10 cellular contexts compared by ENCODE assay signal in genomic region chr20:45790491-45790890, GRCh38. TPM values are rescaled to one million over a fixed set of nuclear protein-coding genes. Genes with fewer than 3 reads are reported as not detected.
DNase-seq lines count a peak whose midpoint lies in the region; ATAC-seq and TF ChIP-seq lines count a peak whose summit lies in the region.
"Not testable (repeated sequence)": the region's sequence is repeated elsewhere in the genome, so short reads cannot be mapped to it uniquely, and the experiment has no call there.
"Had no signal": no experiment of that assay in that cellular context is flagged by ENCODE, and none has a peak within 500 bp of the region (broad histone marks: within the 10 kb centered on the region; RNA-seq: fewer than 3 reads in every experiment).

No MANE protein-coding gene starts in this region.

- H3K27me3 Mint-ChIP-seq in CD4-positive, alpha-beta memory T cell; activated T-helper 1 cell treated with anti-CD3 and anti-CD28 coated beads, Interleukin-12 subunit alpha, Interleukin-12 subunit beta, Interleukin-2, Interleukin-4 antibody, amounts not matched to agents 30 ng/mL and 10 ng/mL and 1 ng/mL, durations not matched to agents 14 hours and 24 hours and 36 hours (ENCODE audit: insufficient read depth); memory B cell: not testable (repeated sequence)
- peaks cover 12% of the 10 kb centered on the region for H3K27me3 Mint-ChIP-seq in brain
- H3K27me3 Mint-ChIP-seq in nephron progenitor cell (ENCODE audit: low read depth, poor library complexity): peaks cover 24% of the 10 kb centered on the region

- not testable (repeated sequence) for BruUV-seq in HCT116 (replicated peaks; lab: Mats Ljungman, UMichigan)

- H3K4me1 ChIP-seq in CD4-positive, alpha-beta memory T cell (ENCODE audit: insufficient read depth, low read length): peaks cover 16% of the 10 kb centered on the region
- H3K4me1 ChIP-seq in HCT116 (ENCODE audit: control insufficient read depth in 1 of 2, insufficient read depth in 2 of 2, low read length in 2 of 2) (peaks cover 6 to 19% of the 10 kb centered on the region in 2 experiments; a peak in 3 of 4 replicates), sigmoid colon (peaks cover 0 to 25% (median 17%) of the 10 kb centered on the region in 4 donors)

- H3K9me3 ChIP-seq in CD4-positive, alpha-beta memory T cell (ENCODE audit: control insufficient read depth in 1 of 2, low read length in 2 of 2); HCT116 (ENCODE audit: control insufficient read depth in 1 of 2, insufficient read depth in 1 of 2, low read depth in 1 of 2, low read length in 2 of 2); sigmoid colon: not testable (repeated sequence)

- not testable (repeated sequence) for H3K4me3 ChIP-seq in CD4-positive, alpha-beta memory T cell (ENCODE audit: low read length in 2 of 2); HCT116 (replicated peaks in 1 of 2; ENCODE audit: low read depth in 1 of 2, low read length in 2 of 2); sigmoid colon

- H3K4me2 ChIP-seq in HCT116 (ENCODE audit: low read length): peak overlapping the region; percentile 90; the same call in 1 of the 2 replicates

- TF ChIP-seq EP300 in sigmoid colon (IDR thresholded peaks at IDR 0.05): not testable (repeated sequence)

- not testable (repeated sequence) for H3K9me3 Mint-ChIP-seq in CD4-positive, alpha-beta memory T cell; activated T-helper 1 cell treated with anti-CD3 and anti-CD28 coated beads, Interleukin-12 subunit alpha, Interleukin-12 subunit beta, Interleukin-2, Interleukin-4 antibody, amounts not matched to agents 30 ng/mL and 10 ng/mL and 1 ng/mL, durations not matched to agents 14 hours and 24 hours and 36 hours; brain; memory B cell; nephron progenitor cell

- RAD21 ChIA-PET in HCT116 (lab: Charles Lee; ENCODE audit: low non-redundant PET in 1 of 2, low total read pairs in 2 of 2, uncharacterized antibody in 2 of 2, unreplicated experiment in 2 of 2): not testable (repeated sequence)

- peak overlapping the region; percentile 27 to 88 (median 71) for H3K27ac Mint-ChIP-seq in CD4-positive, alpha-beta memory T cell
- H3K27ac Mint-ChIP-seq in activated T-helper 1 cell treated with anti-CD3 and anti-CD28 coated beads, Interleukin-12 subunit alpha, Interleukin-12 subunit beta, Interleukin-2, Interleukin-4 antibody, amounts not matched to agents 30 ng/mL and 10 ng/mL and 1 ng/mL, durations not matched to agents 14 hours and 24 hours and 36 hours; nephron progenitor cell: not testable (repeated sequence)
- H3K27ac Mint-ChIP-seq in brain: peak overlapping the region in 1 of 5 experiments; percentile 26
- H3K27ac Mint-ChIP-seq in memory B cell: peak overlapping the region; percentile 48

- TF ChIP-seq POLR2A in HCT116 (IDR thresholded peaks at IDR 0.05; ENCODE audit: borderline replicate concordance, extremely low read depth, insufficient read depth, insufficient read length); sigmoid colon (IDR thresholded peaks at IDR 0.05): not testable (repeated sequence)

- not testable (repeated sequence) for H3K9me2 ChIP-seq in HCT116 (ENCODE audit: insufficient read depth)

- not testable (repeated sequence) for H3K27ac ChIP-seq in CD4-positive, alpha-beta memory T cell (ENCODE audit: low read depth, low read length); HCT116 (ENCODE audit: low read depth, low read length)
- peak overlapping the region in 2 of 4 donors; percentile 92 for H3K27ac ChIP-seq in sigmoid colon

- H3K36me3 Mint-ChIP-seq in CD4-positive, alpha-beta memory T cell: peaks cover under 1 to 18% of the 10 kb centered on the region in 2 donors
- H3K36me3 Mint-ChIP-seq in activated T-helper 1 cell treated with anti-CD3 and anti-CD28 coated beads, Interleukin-12 subunit alpha, Interleukin-12 subunit beta, Interleukin-2, Interleukin-4 antibody, amounts not matched to agents 30 ng/mL and 10 ng/mL and 1 ng/mL, durations not matched to agents 14 hours and 24 hours and 36 hours (ENCODE audit: low read depth); memory B cell: not testable (repeated sequence)
- peaks cover 20% of the 10 kb centered on the region for H3K36me3 Mint-ChIP-seq in brain
- peaks cover 18% of the 10 kb centered on the region for H3K36me3 Mint-ChIP-seq in nephron progenitor cell (ENCODE audit: low read depth)

- H4K20me1 ChIP-seq in HCT116 (ENCODE audit: insufficient read depth): not testable (repeated sequence)

- peaks cover 18% of the 10 kb centered on the region for H3K79me2 ChIP-seq in HCT116 (ENCODE audit: insufficient read depth, low read length)

- intact Hi-C loops in CD4-positive, alpha-beta memory T cell (cut with micrococcal nuclease): loop anchor here (2.0 to 10.0 kb wide), 5 partner anchors 22 to 894 kb away; partner anchors contain the start of genes ACOT8, NCOA5, TP53RK and UBE2C
- intact Hi-C loops in HCT116 (cut with micrococcal nuclease): not testable (repeated sequence)
- intact Hi-C loops in activated T-helper 1 cell treated with anti-CD3 and anti-CD28 coated beads, Interleukin-12 subunit alpha, Interleukin-12 subunit beta, Interleukin-2, Interleukin-4 antibody, amounts not matched to agents 30 ng/mL and 10 ng/mL and 1 ng/mL, durations not matched to agents 14 hours and 24 hours and 36 hours (cut with micrococcal nuclease): loop anchor here (2.0 to 10.0 kb wide), 6 partner anchors 38 to 903 kb away; partner anchors contain the start of genes NCOA5, SYS1, YWHAB and ZNF335
- intact Hi-C loops in sigmoid colon (cut with DNase I): loop anchor here (10.0 kb wide), 1 partner anchor 294 kb away; the partner anchor contains the start of gene NCOA5

- H3K4me1 Mint-ChIP-seq in CD4-positive, alpha-beta memory T cell: peaks cover 11 to 18% (median 14%) of the 10 kb centered on the region in 4 donors
- H3K4me1 Mint-ChIP-seq in activated T-helper 1 cell treated with anti-CD3 and anti-CD28 coated beads, Interleukin-12 subunit alpha, Interleukin-12 subunit beta, Interleukin-2, Interleukin-4 antibody, amounts not matched to agents 30 ng/mL and 10 ng/mL and 1 ng/mL, durations not matched to agents 14 hours and 24 hours and 36 hours (ENCODE audit: low read depth): peaks cover 16% of the 10 kb centered on the region
- H3K4me1 Mint-ChIP-seq in brain (peaks cover 22% of the 10 kb centered on the region), memory B cell (peaks cover 14% of the 10 kb centered on the region), nephron progenitor cell (peaks cover 13% of the 10 kb centered on the region)

- not testable (repeated sequence) for DNase-seq in CD4-positive, alpha-beta memory T cell; HCT116 (ENCODE audit: low read depth, low spot score); activated T-helper 1 cell treated with anti-CD3 and anti-CD28 coated beads, Interleukin-12 subunit alpha, Interleukin-12 subunit beta, Interleukin-2, Interleukin-4 antibody, amounts not matched to agents 30 ng/mL and 10 ng/mL and 1 ng/mL, durations not matched to agents 14 hours and 24 hours and 36 hours (ENCODE audit: low spot score); memory B cell (ENCODE audit: low spot score in 2 of 2); nephron progenitor cell
- peak; percentile 5 for DNase-seq in sigmoid colon

- POLR2A ChIA-PET in CD4-positive, alpha-beta memory T cell (lab: Charles Lee; ENCODE audit: partially characterized antibody): interaction anchor here (1.4 to 2.8 kb wide), 2 partner anchors 144 to 180 kb away, joined by 4 to 15 read pairs; partner anchors contain the start of gene PCIF1
- POLR2A ChIA-PET in HCT116 (lab: Charles Lee): not testable (repeated sequence)

- CTCF ChIA-PET in CD4-positive, alpha-beta memory T cell (lab: Charles Lee; ENCODE audit: partially characterized antibody): interaction anchor here (1.3 to 3.4 kb wide), 2 partner anchors 9 to 180 kb away, joined by 4 to 17 read pairs; no protein-coding TSS in a partner anchor
- CTCF ChIA-PET in HCT116 (lab: Charles Lee): not testable (repeated sequence)

- TF ChIP-seq RAD21 in HCT116 (IDR thresholded peaks at IDR 0.05; ENCODE audit: low read depth): not testable (repeated sequence)

- peak overlapping the region in 5 of 8 donors; percentile 25 to 71 (median 55) for H3K4me3 Mint-ChIP-seq in CD4-positive, alpha-beta memory T cell
- peak overlapping the region; percentile 34 for H3K4me3 Mint-ChIP-seq in activated T-helper 1 cell treated with anti-CD3 and anti-CD28 coated beads, Interleukin-12 subunit alpha, Interleukin-12 subunit beta, Interleukin-2, Interleukin-4 antibody, amounts not matched to agents 30 ng/mL and 10 ng/mL and 1 ng/mL, durations not matched to agents 14 hours and 24 hours and 36 hours
- H3K4me3 Mint-ChIP-seq in brain (peak overlapping the region; percentile 34 to 89 (median 61)), nephron progenitor cell (peak overlapping the region; percentile 20)
- H3K4me3 Mint-ChIP-seq in memory B cell: not testable (repeated sequence)

- not testable (repeated sequence) for H3K36me3 ChIP-seq in CD4-positive, alpha-beta memory T cell (ENCODE audit: insufficient read depth, low read length)
- H3K36me3 ChIP-seq in HCT116 (ENCODE audit: control insufficient read depth in 1 of 2, insufficient read depth in 2 of 2, low read length in 2 of 2) (peaks cover 9 to 11% of the 10 kb centered on the region in 2 experiments), sigmoid colon (peaks cover 6 to 24% (median 17%) of the 10 kb centered on the region in 4 donors)

- not testable (repeated sequence) for TF ChIP-seq CTCF in HCT116 (IDR thresholded peaks at IDR 0.05 in 2 of 3, conservative IDR thresholded peaks at IDR 0.05 in 1 of 3; ENCODE audit: borderline replicate concordance in 1 of 3, insufficient read depth in 1 of 3, low read depth in 2 of 3, low read length in 2 of 3); brain (conservative IDR thresholded peaks at IDR 0.05); nephron progenitor cell (IDR thresholded peaks at IDR 0.05); sigmoid colon (IDR thresholded peaks at IDR 0.05)

- H3K9ac ChIP-seq in HCT116 (ENCODE audit: low read length): not testable (repeated sequence)

- H3K27me3 ChIP-seq in CD4-positive, alpha-beta memory T cell (ENCODE audit: insufficient read depth, low read length); HCT116 (ENCODE audit: insufficient read depth, low read length); sigmoid colon: not testable (repeated sequence)

- H2AFZ ChIP-seq in HCT116 (ENCODE audit: low read depth, low read length, poor library complexity, severe bottlenecking): not testable (repeated sequence)

- ATAC-seq in HCT116; memory B cell (ENCODE audit: low read depth): not testable (repeated sequence)

- 92 to 95% methylated on average over 3 of the region's 3 CpGs for WGBS in sigmoid colon, 2 donors

RNA-seq across cellular contexts. Expression of gene WFDC3, which starts 1.2 kb away (rescaled TPM):
- not detected for total RNA-seq in CD4-positive, alpha-beta memory T cell
- polyA plus RNA-seq in CD4-positive, alpha-beta memory T cell: not detected
- 4.7 TPM for total RNA-seq in HCT116 (2021; ENCODE audit: unreplicated experiment)
- 9.4 and 12.7 TPM in 2 replicates for polyA plus RNA-seq in HCT116 (2012)
- total RNA-seq in activated T-helper 1 cell treated with anti-CD3 and anti-CD28 coated beads, Interleukin-12 subunit alpha, Interleukin-12 subunit beta, Interleukin-2, Interleukin-4 antibody, amounts not matched to agents 30 ng/mL and 10 ng/mL and 1 ng/mL, durations not matched to agents 14 hours and 24 hours and 36 hours: not detected in 2 replicates
- polyA plus RNA-seq in brain (ENCODE audit: insufficient read depth, low read depth, low replicate concordance): 2.3 TPM
- total RNA-seq in sigmoid colon: 1 to 10 TPM in 3 of 4 donors, not detected in 1; 2.9 to 7.7 (median 3.9) TPM
- polyA plus RNA-seq in sigmoid colon: 10 to 100 TPM in 2 of 3 donors, 1 to 10 TPM in 1; 4.6 to 19.2 (median 13.9) TPM
- total RNA-seq: H1, M059J had no signal
- polyA plus RNA-seq: A549 had no signal

RNA-seq across cellular contexts. Expression of gene DNTTIP1, which starts 1.3 kb away (rescaled TPM):
- 10 to 100 TPM; 18.6 TPM for total RNA-seq in CD4-positive, alpha-beta memory T cell
- 10 to 100 TPM; 37.3 to 49.9 TPM for polyA plus RNA-seq in CD4-positive, alpha-beta memory T cell
- total RNA-seq in HCT116 (2021; ENCODE audit: unreplicated experiment) (61.0 TPM), sigmoid colon (10 to 100 TPM; 33.0 to 59.9 (median 40.6) TPM)
- polyA plus RNA-seq in HCT116 (2012): 116 and 151 TPM in 2 replicates
- 35.6 and 40.1 TPM in 2 replicates for total RNA-seq in activated T-helper 1 cell treated with anti-CD3 and anti-CD28 coated beads, Interleukin-12 subunit alpha, Interleukin-12 subunit beta, Interleukin-2, Interleukin-4 antibody, amounts not matched to agents 30 ng/mL and 10 ng/mL and 1 ng/mL, durations not matched to agents 14 hours and 24 hours and 36 hours
- polyA plus RNA-seq in brain (ENCODE audit: insufficient read depth, low read depth, low replicate concordance) (70.6 TPM), sigmoid colon (100 to 1,000 TPM in 1 of 3 donors, 10 to 100 TPM in 2; 51.9 to 107 (median 71.4) TPM)

RNA-seq across cellular contexts. Expression of gene UBE2C, which starts 22.0 kb away (rescaled TPM):
- total RNA-seq in CD4-positive, alpha-beta memory T cell: under 1 TPM; 0.55 to 0.61 TPM
- polyA plus RNA-seq in CD4-positive, alpha-beta memory T cell: under 1 TPM in 1 of 2 donors, not detected in 1; 0.36 TPM
- total RNA-seq in HCT116 (2021; ENCODE audit: unreplicated experiment) (205 TPM), sigmoid colon (1 to 10 TPM in 1 of 4 donors, not detected in 3; 3.3 TPM)
- 231 and 356 TPM in 2 replicates for polyA plus RNA-seq in HCT116 (2012)
- 114 and 118 TPM in 2 replicates for total RNA-seq in activated T-helper 1 cell treated with anti-CD3 and anti-CD28 coated beads, Interleukin-12 subunit alpha, Interleukin-12 subunit beta, Interleukin-2, Interleukin-4 antibody, amounts not matched to agents 30 ng/mL and 10 ng/mL and 1 ng/mL, durations not matched to agents 14 hours and 24 hours and 36 hours
- polyA plus RNA-seq in brain (ENCODE audit: insufficient read depth, low read depth, low replicate concordance) (383 TPM), sigmoid colon (10 to 100 TPM; 12.6 to 90.3 (median 29.6) TPM)

RNA-seq across cellular contexts. Expression of gene TNNC2, which starts 36.6 kb away (rescaled TPM):
- total RNA-seq in CD4-positive, alpha-beta memory T cell: not detected
- polyA plus RNA-seq in CD4-positive, alpha-beta memory T cell: under 1 TPM; 0.61 to 0.67 TPM
- not detected for total RNA-seq in HCT116 (2021; ENCODE audit: unreplicated experiment)
- 0.09 and 0.52 TPM in 2 replicates for polyA plus RNA-seq in HCT116 (2012)
- not detected in 2 replicates for total RNA-seq in activated T-helper 1 cell treated with anti-CD3 and anti-CD28 coated beads, Interleukin-12 subunit alpha, Interleukin-12 subunit beta, Interleukin-2, Interleukin-4 antibody, amounts not matched to agents 30 ng/mL and 10 ng/mL and 1 ng/mL, durations not matched to agents 14 hours and 24 hours and 36 hours
- polyA plus RNA-seq in brain (ENCODE audit: insufficient read depth, low read depth, low replicate concordance): 2.9 TPM
- total RNA-seq in sigmoid colon: 1 to 10 TPM in 1 of 4 donors, under 1 TPM in 1, not detected in 2; 0.95 to 1.6 TPM
- polyA plus RNA-seq in sigmoid colon: 10 to 100 TPM in 2 of 3 donors, 1 to 10 TPM in 1; 2.9 to 15.6 (median 10.2) TPM
- total RNA-seq: M059J had no signal

RNA-seq across cellular contexts. Expression of gene SNX21, which starts 43.1 kb away (rescaled TPM):
- total RNA-seq in CD4-positive, alpha-beta memory T cell: 1 to 10 TPM; 2.6 to 3.5 TPM
- 1 to 10 TPM in 1 of 2 donors, under 1 TPM in 1; 0.20 to 1.8 TPM for polyA plus RNA-seq in CD4-positive, alpha-beta memory T cell
- total RNA-seq in HCT116 (2021; ENCODE audit: unreplicated experiment) (11.9 TPM), sigmoid colon (10 to 100 TPM; 46.7 to 82.5 (median 52.2) TPM)
- polyA plus RNA-seq in HCT116 (2012): 9.4 and 9.8 TPM in 2 replicates
- 0.75 and 1.1 TPM in 2 replicates for total RNA-seq in activated T-helper 1 cell treated with anti-CD3 and anti-CD28 coated beads, Interleukin-12 subunit alpha, Interleukin-12 subunit beta, Interleukin-2, Interleukin-4 antibody, amounts not matched to agents 30 ng/mL and 10 ng/mL and 1 ng/mL, durations not matched to agents 14 hours and 24 hours and 36 hours
- polyA plus RNA-seq in brain (ENCODE audit: insufficient read depth, low read depth, low replicate concordance) (18.8 TPM), sigmoid colon (10 to 100 TPM; 10.4 to 16.8 (median 15.2) TPM)

Comparison
In these comparisons a context has a peak if more than half of its experiments do, and no peak if none do; other contexts are left out.
1. RNA of gene UBE2C, which starts 22.0 kb away (total RNA-seq): 205 TPM in HCT116 (single experiment) and 114 to 118 TPM in activated T-helper 1 cell treated with anti-CD3 and anti-CD28 coated beads, Interleukin-12 subunit alpha, Interleukin-12 subunit beta, Interleukin-2, Interleukin-4 antibody, amounts not matched to agents 30 ng/mL and 10 ng/mL and 1 ng/mL, durations not matched to agents 14 hours and 24 hours and 36 hours; 0.55 to 0.61 TPM in CD4-positive, alpha-beta memory T cell and 3.3 TPM in sigmoid colon; every median in the first group is over 10 times any median in the second.